In genomic region chr10:83984256-83984640, GRCh38 we compare ENCODE assay signal across 12 cellular contexts.
A peak's percentile ranks its signal among the peaks of the same experiment; 100 is the strongest.
DNase-seq lines count a peak whose midpoint lies in the region; ATAC-seq and TF ChIP-seq lines count a peak whose summit lies in the region.
"Had no signal": no experiment of that assay in that cellular context is flagged by ENCODE, and none has a peak within 500 bp of the region (broad histone marks: within the 10 kb centered on the region; RNA-seq: fewer than 3 reads in every experiment).

No MANE protein-coding gene starts in this region.

- H3K9me2 ChIP-seq in GM23338 (ENCODE audit: insufficient read depth), result peaks cover 4% of the 10 kb centered on the region; the same call in 1 of the 2 replicates

- no peak overlapping the region for H3K4me3 ChIP-seq in GM23338
- H3K4me3 ChIP-seq in RWPE2 (ENCODE audit: severe bottlenecking), result no peak overlapping the region

- H3K9me3 Mint-ChIP-seq in GM23338 (no peaks in the 10 kb centered on the region), progenitor cell of endocrine pancreas (ENCODE audit: low read depth) (no peaks in the 10 kb centered on the region)

- DNase-seq in GM23338 (ENCODE audit: low spot score), result no peak
- DNase-seq in RWPE2 (ENCODE audit: low spot score), result no peak
- no peak for DNase-seq in epithelial cell of prostate (ENCODE audit: low read depth, low spot score)
- DNase-seq in progenitor cell of endocrine pancreas (ENCODE audit: low spot score, unreplicated experiment), result no peak
- DNase-seq in iPS-NIHi7 (ENCODE audit: extremely low spot score), result no peak
- no peak for DNase-seq in GOT3 (lab: John Stamatoyannopoulos, UW)
- DNase-seq: CD4-positive, alpha-beta memory T cell; DMS79 had no signal

- H3K4me1 Mint-ChIP-seq in GM23338, result peaks cover 17% of the 10 kb centered on the region
- H3K4me1 Mint-ChIP-seq in progenitor cell of endocrine pancreas (ENCODE audit: low read depth), result peaks cover 9% of the 10 kb centered on the region
- H3K4me1 Mint-ChIP-seq: CD4-positive, alpha-beta memory T cell had no signal

- TF ChIP-seq CTCF in GM23338 (conservative IDR thresholded peaks at IDR 0.05; ENCODE audit: low read depth in 2 of 2) (no peak), RWPE2 (IDR thresholded peaks at IDR 0.05; ENCODE audit: poor library complexity, severe bottlenecking) (no peak), progenitor cell of endocrine pancreas (IDR thresholded peaks at IDR 0.05; ENCODE audit: unreplicated experiment) (no peak)

- H3K27ac Mint-ChIP-seq in GM23338 (peak overlapping the region; percentile 28; the same call in 1 of the 2 replicates), progenitor cell of endocrine pancreas (peak overlapping the region; percentile 47)
- H3K27ac Mint-ChIP-seq: CD4-positive, alpha-beta memory T cell had no signal

- ATAC-seq in GM23338, result no peak
- no peak for ATAC-seq in RWPE2 (ENCODE audit: low read depth)
- ATAC-seq in HG03280 (IDR thresholded peaks at IDR 0.05; ENCODE audit: unreplicated experiment), result no peak

- H3K27me3 ChIP-seq in GM23338 (ENCODE audit: insufficient read depth) (no peaks in the 10 kb centered on the region), RWPE2 (ENCODE audit: insufficient read depth, poor library complexity, severe bottlenecking) (no peaks in the 10 kb centered on the region)
- H3K27me3 ChIP-seq: BE2C had no signal

- H2AFZ ChIP-seq in GM23338, result no peak overlapping the region

- H3K4me1 ChIP-seq in GM23338 (ENCODE audit: insufficient read depth) (peaks cover 6% of the 10 kb centered on the region), RWPE2 (ENCODE audit: insufficient read depth, poor library complexity, severe bottlenecking) (peaks cover 5% of the 10 kb centered on the region)

- no peaks in the 10 kb centered on the region for H3K36me3 Mint-ChIP-seq in GM23338 (ENCODE audit: low read depth)
- H3K36me3 Mint-ChIP-seq in progenitor cell of endocrine pancreas (ENCODE audit: insufficient read depth), result no peaks in the 10 kb centered on the region
- H3K36me3 Mint-ChIP-seq: CD4-positive, alpha-beta memory T cell had no signal

- no peaks in the 10 kb centered on the region for H3K79me2 ChIP-seq in GM23338 (replicated peaks; ENCODE audit: insufficient read depth)

- no peaks in the 10 kb centered on the region for H3F3A ChIP-seq in GM23338 (replicated peaks; ENCODE audit: low read depth)

- H3K27me3 Mint-ChIP-seq in GM23338 (ENCODE audit: insufficient read depth, low read depth, poor library complexity) (no peaks in the 10 kb centered on the region), progenitor cell of endocrine pancreas (no peaks in the 10 kb centered on the region)

- H4K20me1 ChIP-seq in GM23338 (replicated peaks; ENCODE audit: insufficient read depth), result no peaks in the 10 kb centered on the region

- no peak overlapping the region for H3K27ac ChIP-seq in GM23338 (ENCODE audit: low read depth)
- peak overlapping the region; percentile 23 for H3K27ac ChIP-seq in RWPE2 (ENCODE audit: poor library complexity, severe bottlenecking)
- H3K27ac ChIP-seq in epithelial cell of prostate, result peak overlapping the region; percentile 50
- H3K27ac ChIP-seq: C4-2B, HL-60 had no signal

- no peak overlapping the region for H3K4me2 ChIP-seq in GM23338

- H3K4me3 Mint-ChIP-seq in GM23338, result no peak overlapping the region
- no peak overlapping the region for H3K4me3 Mint-ChIP-seq in progenitor cell of endocrine pancreas (ENCODE audit: low read depth)
- H3K4me3 Mint-ChIP-seq: CD4-positive, alpha-beta memory T cell had no signal

- H3K36me3 ChIP-seq in GM23338 (ENCODE audit: insufficient read depth) (no peaks in the 10 kb centered on the region), RWPE2 (ENCODE audit: low read depth) (no peaks in the 10 kb centered on the region)
- H3K36me3 ChIP-seq: BE2C had no signal

- no peaks in the 10 kb centered on the region for H3K9me3 ChIP-seq in RWPE2 (ENCODE audit: severe bottlenecking)
- H3K9me3 ChIP-seq: BE2C had no signal

TF ChIP-seq in GM23338, 12 proteins besides CTCF, POLR2A, EP300 and RAD21:
- no peak for TF ChIP-seq ZNF331 (CRISPR knock-in tag; IDR thresholded peaks at IDR 0.05; ENCODE audit: low read depth)
- TF ChIP-seq STAT1 (IDR thresholded peaks at IDR 0.05; ENCODE audit: unreplicated experiment), result no peak
